In the genomic region with DNA sequence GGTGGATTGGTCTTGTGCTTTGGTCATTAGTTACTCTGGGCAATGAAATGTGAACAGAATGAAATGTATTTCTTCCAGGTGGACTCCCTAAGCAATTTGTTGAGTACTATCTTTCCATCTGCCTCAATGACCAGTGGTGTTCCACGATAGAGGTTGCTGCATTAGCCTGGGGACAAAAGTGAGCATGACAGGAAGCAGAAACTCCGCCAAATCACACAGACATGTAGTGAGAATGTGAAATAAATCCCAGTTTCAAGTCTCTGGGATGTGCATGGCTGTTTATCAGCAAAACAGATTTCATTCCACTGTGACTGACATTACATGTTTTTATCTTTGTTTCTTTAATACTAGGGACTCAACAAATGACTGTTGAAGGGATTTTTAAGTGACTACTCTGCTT, we compare ENCODE assay signal across 24 cellular contexts.
DNase-seq lines count a peak whose midpoint lies in the region; ATAC-seq and TF ChIP-seq lines count a peak whose summit lies in the region.
"Had no signal": no experiment of that assay in that cellular context is flagged by ENCODE, and none has a peak within 500 bp of the region (broad histone marks: within the 10 kb centered on the region; RNA-seq: fewer than 3 reads in every experiment).

No MANE protein-coding gene starts in this region.

- WGBS in mammary epithelial cell (ENCODE audit: low coverage, missing lambda C conversion rate), result 79% methylated on average over 2 of the region's 2 CpGs

- intact Hi-C loops in mammary epithelial cell (cut with micrococcal nuclease), result no loop called here
- intact Hi-C loops in breast epithelium (cut with DNase I; ENCODE audit: low total_unique reads), result no loop called here
- intact Hi-C loops in tibial artery (cut with DNase I; ENCODE audit: low total_unique reads), result no loop called here

- BruUV-seq in mammary epithelial cell (replicated peaks; lab: Mats Ljungman, UMichigan), result no TSS peak

- no peak overlapping the region for H3K4me3 ChIP-seq in mammary epithelial cell (replicated peaks in 1 of 3; ENCODE audit: insufficient read depth in 1 of 3, low read depth in 2 of 3, low read length in 3 of 3)
- H3K4me3 ChIP-seq in breast epithelium, result no peak overlapping the region
- H3K4me3 ChIP-seq in RWPE2 (ENCODE audit: severe bottlenecking), result no peak overlapping the region
- no peak overlapping the region for H3K4me3 ChIP-seq in tibial artery
- H3K4me3 ChIP-seq: BLaER1, GM12878, GM23248, HAP-1 had no signal

- TF ChIP-seq POLR2A in breast epithelium (IDR thresholded peaks at IDR 0.05), result no peak

- TF ChIP-seq CTCF in mammary epithelial cell (conservative IDR thresholded peaks at IDR 0.05 in 1 of 2, IDR thresholded peaks at IDR 0.05 in 1 of 2; ENCODE audit: extremely low read depth in 1 of 2, insufficient read depth in 1 of 2, low read depth in 1 of 2, low read length in 2 of 2) (no peak), breast epithelium (IDR thresholded peaks at IDR 0.05) (no peak), RWPE2 (IDR thresholded peaks at IDR 0.05; ENCODE audit: poor library complexity, severe bottlenecking) (no peak), tibial artery (IDR thresholded peaks at IDR 0.05) (no peak)

- dilution Hi-C loops in mammary epithelial cell (cut with HindIII; ENCODE audit: low sequenced_read_pairs), result no loop called here

- no peak for ATAC-seq in RWPE2 (ENCODE audit: low read depth)
- ATAC-seq: GM12878 had no signal

- no peaks in the 10 kb centered on the region for H4K20me1 ChIP-seq in mammary epithelial cell (ENCODE audit: insufficient read depth, low read length)
- H4K20me1 ChIP-seq: BLaER1 had no signal

- H3K4me2 ChIP-seq in mammary epithelial cell (ENCODE audit: insufficient read depth, low read depth, low read length), result no peak overlapping the region
- H3K4me2 ChIP-seq: BLaER1 had no signal

- H3K27me3 ChIP-seq in mammary epithelial cell (ENCODE audit: insufficient read depth, low read length), result no peaks in the 10 kb centered on the region
- no peaks in the 10 kb centered on the region for H3K27me3 ChIP-seq in breast epithelium
- no peaks in the 10 kb centered on the region for H3K27me3 ChIP-seq in RWPE2 (ENCODE audit: insufficient read depth, poor library complexity, severe bottlenecking)
- no peaks in the 10 kb centered on the region for H3K27me3 ChIP-seq in tibial artery
- H3K27me3 ChIP-seq: BLaER1 had no signal

- CTCF ChIA-PET in mammary epithelial cell (lab: Charles Lee; ENCODE audit: low non-redundant PET), result no interaction called here

- no peak for DNase-seq in mammary epithelial cell
- DNase-seq in breast epithelium (ENCODE audit: low spot score in 2 of 2), result no peak
- no peak for DNase-seq in RWPE2 (ENCODE audit: low spot score)
- peak; percentile 13 for DNase-seq in kidney tubule cell (ENCODE audit: low spot score)
- DNase-seq in AML-193 (lab: John Stamatoyannopoulos, UW), result no peak
- no peak for DNase-seq in HPDE6-E6E7 (ENCODE audit: extremely low spot score)
- DNase-seq in retina, result no peak
- DNase-seq in tibial artery, result no peak
- DNase-seq: Caco-2; CD4-positive, alpha-beta T cell; DMS 273 treated with DMSO at 0.1 percent for 48 hours; DND-41; GM23248; MV-4-11; NCI-H1105 treated with DMSO at 0.1 percent for 48 hours; NCI-H2029 treated with DMSO at 0.1 percent for 48 hours; NCI-H345; NCI-H524; NCI-H774; OCI-M1; SHP77 had no signal

- in situ Hi-C loops in mammary epithelial cell (cut with MboI; ENCODE audit: low sequenced_read_pairs in 2 of 2), result no loop called here

- H3K27ac ChIP-seq in mammary epithelial cell (ENCODE audit: insufficient read depth, low read depth, low read length) (no peak overlapping the region), breast epithelium (no peak overlapping the region), RWPE2 (ENCODE audit: poor library complexity, severe bottlenecking) (peak overlapping the region; percentile 99), tibial artery (no peak overlapping the region)
- H3K27ac ChIP-seq: BLaER1, GM23248 had no signal

- peak overlapping the region; percentile 1 for H2AFZ ChIP-seq in mammary epithelial cell (ENCODE audit: low read depth, low read length)
- H2AFZ ChIP-seq: GM23248 had no signal

- H3K9ac ChIP-seq in mammary epithelial cell (ENCODE audit: insufficient read depth, low read length), result no peak overlapping the region
- H3K9ac ChIP-seq: BLaER1, GM23248 had no signal

- peaks cover 71% of the 10 kb centered on the region for H3K4me1 ChIP-seq in mammary epithelial cell (ENCODE audit: insufficient read depth, low read length)
- H3K4me1 ChIP-seq in breast epithelium, result no peaks in the 10 kb centered on the region
- H3K4me1 ChIP-seq in RWPE2 (ENCODE audit: insufficient read depth, poor library complexity, severe bottlenecking), result peaks cover 90% of the 10 kb centered on the region
- H3K4me1 ChIP-seq in tibial artery, result no peaks in the 10 kb centered on the region
- H3K4me1 ChIP-seq: BLaER1, Caco-2, HAP-1 had no signal

- H3K79me2 ChIP-seq in mammary epithelial cell (ENCODE audit: insufficient read depth, low read length), result peaks cover 38% of the 10 kb centered on the region

- H3K36me3 ChIP-seq in mammary epithelial cell (ENCODE audit: insufficient read depth, low read length), result no peaks in the 10 kb centered on the region
- no peaks in the 10 kb centered on the region for H3K36me3 ChIP-seq in breast epithelium
- H3K36me3 ChIP-seq in RWPE2 (ENCODE audit: low read depth), result no peaks in the 10 kb centered on the region
- H3K36me3 ChIP-seq in tibial artery, result no peaks in the 10 kb centered on the region
- H3K36me3 ChIP-seq: BLaER1, HAP-1 had no signal

- no peaks in the 10 kb centered on the region for H3K9me3 ChIP-seq in mammary epithelial cell (replicated peaks; ENCODE audit: insufficient read depth, low read length)
- H3K9me3 ChIP-seq in breast epithelium, result no peaks in the 10 kb centered on the region
- H3K9me3 ChIP-seq in RWPE2 (ENCODE audit: severe bottlenecking), result no peaks in the 10 kb centered on the region
- H3K9me3 ChIP-seq in tibial artery, result no peaks in the 10 kb centered on the region
- H3K9me3 ChIP-seq: BLaER1, Caco-2, HAP-1 had no signal
